In genomic region chr5:34042302-34042701, GRCh38 we compare ENCODE assay signal across 12 cellular contexts. TPM values are rescaled to one million over a fixed set of nuclear protein-coding genes. Genes with fewer than 3 reads are reported as not detected.
DNase-seq lines count a peak whose midpoint lies in the region; ATAC-seq, FAIRE-seq and TF ChIP-seq lines count a peak whose summit lies in the region.
"Had no signal": no experiment of that assay in that cellular context is flagged by ENCODE, and none has a peak within 500 bp of the region (broad histone marks: within the 10 kb centered on the region; RNA-seq: fewer than 3 reads in every experiment).

No MANE protein-coding gene starts in this region.

- H3K36me3 Mint-ChIP-seq in natural killer cell, result no peaks in the 10 kb centered on the region

- no peak overlapping the region for H3K4me3 ChIP-seq in transverse colon

- no peaks in the 10 kb centered on the region for H3K27me3 Mint-ChIP-seq in natural killer cell (ENCODE audit: low read depth in 2 of 2)

- no peak for ATAC-seq in natural killer cell

- TF ChIP-seq CTCF in natural killer cell (IDR thresholded peaks at IDR 0.05), result no peak
- no peak for TF ChIP-seq CTCF in transverse colon (IDR thresholded peaks at IDR 0.05)

- no peaks in the 10 kb centered on the region for H3K9me3 ChIP-seq in transverse colon

- 54 to 83% methylated on average over 3 to 5 of the region's 5 CpGs for WGBS in transverse colon (ENCODE audit: low coverage in 1 of 2), 2 donors

- no peaks in the 10 kb centered on the region for H3K9me3 Mint-ChIP-seq in natural killer cell

- H3K4me3 Mint-ChIP-seq in natural killer cell, result peak overlapping the region; percentile 80

- peak overlapping the region in 3 of 4 donors; percentile 38 to 51 (median 47) for H3K27ac ChIP-seq in transverse colon

- DNase-seq in SK-MEL-5 (ENCODE audit: low read depth, low spot score) (peak; percentile 93), head of caudate nucleus (peak in 34 of 42 donors; percentile 8 to 73 (median 45)), natural killer cell (no peak), transverse colon (no peak), NCI-H510A (lab: John Stamatoyannopoulos, UW) (no peak), NCI-H1048 (lab: John Stamatoyannopoulos, UW) (no peak), cerebellum (ENCODE audit: low spot score) (no peak), H54 (ENCODE audit: insufficient read length, low spot score) (no peak)
- DNase-seq: activated CD4-positive, alpha-beta T cell treated with anti-CD3 and anti-CD28 coated beads, Interleukin-2, amount 50 U/mL, for 48 hours; activated naive CD4-positive, alpha-beta T cell treated with anti-CD3 and anti-CD28 coated beads, Interleukin-2, amount 50 U/mL, for 16 hours; DMS153; NCI-H526 had no signal

- no peak for TF ChIP-seq EP300 in transverse colon (IDR thresholded peaks at IDR 0.05; ENCODE audit: low read depth)

- H3K4me1 Mint-ChIP-seq in natural killer cell, result peaks cover 61 to 68% of the 10 kb centered on the region in 2 donors

- TF ChIP-seq POLR2A in transverse colon (IDR thresholded peaks at IDR 0.05), result no peak
- no peak for TF ChIP-seq POLR2A in H54 (IDR thresholded peaks at IDR 0.05; ENCODE audit: low read depth, low read length)

- intact Hi-C loops in head of caudate nucleus (cut with DNase I), result no loop called here
- intact Hi-C loops in natural killer cell (cut with micrococcal nuclease), result no loop called here
- intact Hi-C loops in transverse colon (cut with DNase I; ENCODE audit: low total_unique reads), result no loop called here

- H3K4me1 ChIP-seq in transverse colon, result peaks cover 0 to 37% (median 7%) of the 10 kb centered on the region in 4 donors

- no peaks in the 10 kb centered on the region for H3K36me3 ChIP-seq in transverse colon

- in situ Hi-C loops in SK-MEL-5 (cut with HindIII; ENCODE audit: low pct_unique_long_range_greater_than_20kb, low sequenced_read_pairs) (no loop called here), transverse colon (cut with MboI; ENCODE audit: low pct_ligation_motif_present in 1 of 4, low pct_unique_long_range_greater_than_20kb in 1 of 4, low sequenced_read_pairs in 3 of 4) (no loop called here)

- FAIRE-seq in H54 (lab: Jason Lieb, UNC), result no peak

- no peaks in the 10 kb centered on the region for H3K27me3 ChIP-seq in transverse colon

- H3K27ac Mint-ChIP-seq in natural killer cell, result peak overlapping the region; percentile 89 to 93

RNA-seq across cellular contexts. Expression of gene C1QTNF3, which starts 0.7 kb away (rescaled TPM):
- total RNA-seq in SK-MEL-5 (2014; rRNA removed; shearing (Covaris generic)), result 0.59 and 0.77 TPM in 2 replicates
- polyA plus RNA-seq in SK-MEL-5 (2015; cell fraction: cytosol; rRNA removed), result 0.37 and 2.4 TPM in 2 replicates
- 3.6 and 8.7 TPM in 2 replicates for polyA plus RNA-seq in SK-MEL-5 (2015; cell fraction: nucleus; rRNA removed)
- total RNA-seq in natural killer cell (10 to 100 TPM; 10.5 to 11.4 (median 11.3) TPM), transverse colon (10 to 100 TPM in 1 of 4 donors, 1 to 10 TPM in 3; 6.6 to 13.3 (median 7.6) TPM), cerebellum (52.7 TPM)

RNA-seq across cellular contexts. Expression of gene AMACR, which starts 34.5 kb away (rescaled TPM):
- total RNA-seq in SK-MEL-5 (2014; rRNA removed; shearing (Covaris generic)), result 40.3 and 48.7 TPM in 2 replicates
- 44.0 and 46.4 TPM in 2 replicates for polyA plus RNA-seq in SK-MEL-5 (2015; cell fraction: cytosol; rRNA removed)
- 18.7 and 28.4 TPM in 2 replicates for polyA plus RNA-seq in SK-MEL-5 (2015; cell fraction: nucleus; rRNA removed)
- total RNA-seq in natural killer cell (1 to 10 TPM; 2.7 to 3.8 (median 2.9) TPM), transverse colon (10 to 100 TPM; 39.1 to 88.1 (median 70.6) TPM), cerebellum (8.6 TPM)

RNA-seq across cellular contexts. Expression of gene SLC45A2, which starts 57.8 kb away (rescaled TPM):
- 618 and 641 TPM in 2 replicates for total RNA-seq in SK-MEL-5 (2014; rRNA removed; shearing (Covaris generic))
- 326 and 330 TPM in 2 replicates for polyA plus RNA-seq in SK-MEL-5 (2015; cell fraction: cytosol; rRNA removed)
- polyA plus RNA-seq in SK-MEL-5 (2015; cell fraction: nucleus; rRNA removed), result 166 and 197 TPM in 2 replicates
- total RNA-seq in natural killer cell (not detected), transverse colon (1 to 10 TPM in 1 of 4 donors, under 1 TPM in 1, not detected in 2; 0.95 to 1.6 TPM), cerebellum (1.2 TPM)

Comparison
In these comparisons a context has a peak if more than half of its experiments do, and no peak if none do; other contexts are left out.
1. DNase-seq: peak in SK-MEL-5 (single experiment) and head of caudate nucleus (34 of 42); none in natural killer cell (single experiment), transverse colon (single experiment), NCI-H510A (single experiment), NCI-H1048 (single experiment), cerebellum (single experiment) and H54 (single experiment).
2. RNA of gene SLC45A2, which starts 57.8 kb away (total RNA-seq): 618 to 641 TPM in SK-MEL-5; 1.2 TPM in cerebellum (single experiment), 0.95 to 1.6 TPM in transverse colon and not detected in natural killer cell; every median in the first group is over 100 times any median in the second.